8 cellular contexts compared by ENCODE assay signal in genomic region chr7:136114966-136115762, GRCh38.
DNase-seq lines count a peak whose midpoint lies in the region; ATAC-seq and TF ChIP-seq lines count a peak whose summit lies in the region.

No MANE protein-coding gene starts in this region.

- H3K9me3 Mint-ChIP-seq in Caco-2 (ENCODE audit: unreplicated experiment) = no peaks in the 10 kb centered on the region

- no peak overlapping the region for H3K27ac ChIP-seq in OCI-LY3 (ENCODE audit: low read length)

- CTCF ChIA-PET in Caco-2 (lab: Charles Lee) = interaction anchor here (0.7 kb wide), 1 partner anchor 1756 kb away, joined by 4 read pairs; no protein-coding TSS in a partner anchor

- peak; percentile 57 to 59 for DNase-seq in Caco-2
- DNase-seq in GM19240 (ENCODE audit: insufficient read length, low spot score) = peak; percentile 14
- DNase-seq in activated naive CD4-positive, alpha-beta T cell treated with Interleukin-2 at 50 U/mL for 16 hours = peak; percentile 55
- DNase-seq in left ventricle myocardium superior = peak; percentile 49
- peak; percentile 29 to 59 for DNase-seq in stimulated activated CD4-positive, alpha-beta T cell treated with anti-CD3 and anti-CD28 coated beads, Interleukin-12 subunit alpha, Interleukin-12 subunit beta, amount 100 ng/mL, for 24 hours (ENCODE audit: low read depth in 2 of 2)
- DNase-seq in effector CD8-positive, alpha-beta T cell (lab: John Stamatoyannopoulos, UW) = no peak

- intact Hi-C loops in Caco-2 (cut with micrococcal nuclease; ENCODE audit: unreplicated experiment) = no loop called here
- intact Hi-C loops in left ventricle myocardium superior (cut with micrococcal nuclease) = no loop called here

- ATAC-seq in HG03108 (IDR thresholded peaks at IDR 0.05; ENCODE audit: unreplicated experiment) (peak; percentile 89), left ventricle myocardium superior (peak; percentile 73)

- H3K4me1 Mint-ChIP-seq in Caco-2 (ENCODE audit: low read depth, unreplicated experiment) = no peaks in the 10 kb centered on the region

- H4K20me1 ChIP-seq in OCI-LY3 (ENCODE audit: insufficient read depth, low read length) = no peaks in the 10 kb centered on the region

- H3K9me3 ChIP-seq in Caco-2 (no peaks in the 10 kb centered on the region), OCI-LY3 (ENCODE audit: insufficient read depth, low read length) (no peaks in the 10 kb centered on the region)

- H3K27ac Mint-ChIP-seq in Caco-2 (ENCODE audit: unreplicated experiment) = no peak overlapping the region

- peaks cover 10% of the 10 kb centered on the region for H3K27me3 Mint-ChIP-seq in Caco-2 (ENCODE audit: insufficient read depth, unreplicated experiment)

- no peaks in the 10 kb centered on the region for H3K79me2 ChIP-seq in OCI-LY3 (ENCODE audit: low read length)

- no TSS peak for BruUV-seq in Caco-2 (replicated peaks; lab: Mats Ljungman, UMichigan)

- POLR2A ChIA-PET in Caco-2 (lab: Charles Lee) = no interaction called here

- H3K4me1 ChIP-seq in Caco-2 (no peaks in the 10 kb centered on the region), OCI-LY3 (ENCODE audit: low read length) (no peaks in the 10 kb centered on the region)

- no peak overlapping the region for H3K4me3 ChIP-seq in Caco-2 (ENCODE audit: low read depth, low read length)
- no peak overlapping the region for H3K4me3 ChIP-seq in OCI-LY3 (ENCODE audit: low read length)

- no peak overlapping the region for H3K4me2 ChIP-seq in OCI-LY3 (ENCODE audit: low read length)

- H3K36me3 ChIP-seq in Caco-2 (ENCODE audit: control insufficient read depth, insufficient read depth, low read length) (no peaks in the 10 kb centered on the region), OCI-LY3 (replicated peaks; ENCODE audit: low read depth, low read length) (no peaks in the 10 kb centered on the region)

- H3K36me3 Mint-ChIP-seq in Caco-2 (ENCODE audit: insufficient read depth, unreplicated experiment) = no peaks in the 10 kb centered on the region

- H3K9ac ChIP-seq in OCI-LY3 (ENCODE audit: low read length) = no peak overlapping the region

- no peaks in the 10 kb centered on the region for H3K27me3 ChIP-seq in Caco-2 (replicated peaks; ENCODE audit: control insufficient read depth, insufficient read depth, low read length)
- no peaks in the 10 kb centered on the region for H3K27me3 ChIP-seq in OCI-LY3 (ENCODE audit: low read depth, low read length)

- H3K4me3 Mint-ChIP-seq in Caco-2 (ENCODE audit: unreplicated experiment) = no peak overlapping the region

- peak; percentile 55 to 66 for TF ChIP-seq CTCF in Caco-2 (IDR thresholded peaks at IDR 0.05; ENCODE audit: insufficient read depth in 1 of 2, low read depth in 1 of 2, low read length in 1 of 2, severe bottlenecking in 1 of 2, unreplicated experiment in 1 of 2)
- TF ChIP-seq CTCF in OCI-LY3 (IDR thresholded peaks at IDR 0.05; ENCODE audit: low read depth, low read length) = peak; percentile 75

- H2AFZ ChIP-seq in OCI-LY3 (ENCODE audit: low read depth, low read length) = no peak overlapping the region
